ENCODE assay signal across 8 cellular contexts in genomic region chr7:2894118-2894940, GRCh38. TPM values are rescaled to one million over a fixed set of nuclear protein-coding genes. Genes with fewer than 3 reads are reported as not detected.
A peak's percentile ranks its signal among the peaks of the same experiment; 100 is the strongest.
DNase-seq lines count a peak whose midpoint lies in the region; ATAC-seq and TF ChIP-seq lines count a peak whose summit lies in the region.

No MANE protein-coding gene starts in this region.

- intact Hi-C loops in CD8-positive, alpha-beta T cell (cut with DNase I, micrococcal nuclease), result loop anchor here in 1 of 2 experiments (5.0 kb wide), 1 partner anchor 53 kb away; no protein-coding TSS in a partner anchor
- intact Hi-C loops in PC-9 (cut with micrococcal nuclease; ENCODE audit: unreplicated experiment), result loop anchor here (5.0 kb wide), 1 partner anchor 148 kb away; the partner anchor contains the start of gene CARD11

- H2AFZ ChIP-seq in PC-9, result no peak overlapping the region

- H3K27ac ChIP-seq in CD8-positive, alpha-beta T cell (ENCODE audit: low read depth, low read length), result no peak overlapping the region
- no peak overlapping the region for H3K27ac ChIP-seq in PC-9

- H3K4me3 Mint-ChIP-seq in CD8-positive, alpha-beta T cell, result peak overlapping the region; percentile 86

- POLR2A ChIA-PET in CD8-positive, alpha-beta T cell (lab: Charles Lee), result interaction anchor here (0.6 to 1.7 kb wide), 4 partner anchors 103 to 682 kb away, joined by 3 to 4 read pairs (median 3); no protein-coding TSS in a partner anchor
- POLR2A ChIA-PET in PC-9 (lab: Charles Lee; ENCODE audit: unreplicated experiment), result no interaction called here

- H3K9me2 ChIP-seq in PC-9 (ENCODE audit: insufficient read depth), result no peaks in the 10 kb centered on the region

- no peaks in the 10 kb centered on the region for H3K79me2 ChIP-seq in PC-9 (ENCODE audit: low read depth)

- no TSS peak for BruUV-seq in PC-9 (replicated peaks; lab: Mats Ljungman, UMichigan)

- H3K9me3 Mint-ChIP-seq in CD8-positive, alpha-beta T cell, result no peaks in the 10 kb centered on the region

- H3K36me3 ChIP-seq in CD8-positive, alpha-beta T cell (ENCODE audit: insufficient read depth, low read length), result no peaks in the 10 kb centered on the region
- no peaks in the 10 kb centered on the region for H3K36me3 ChIP-seq in PC-9 (ENCODE audit: low read depth)

- no peaks in the 10 kb centered on the region for H3F3A ChIP-seq in PC-9 (ENCODE audit: insufficient read depth, low read depth)

- peaks cover 13% of the 10 kb centered on the region for H3K4me1 ChIP-seq in CD8-positive, alpha-beta T cell (ENCODE audit: insufficient read depth, low read length)
- no peaks in the 10 kb centered on the region for H3K4me1 ChIP-seq in PC-9 (replicated peaks; ENCODE audit: insufficient read depth)

- peak in 6 of 7 experiments; percentile 16 to 77 (median 50) for DNase-seq in CD8-positive, alpha-beta T cell
- DNase-seq in activated T-cell treated with anti-CD3 and anti-CD28 coated beads for 4 hours (peak; percentile 19), HK-2 (ENCODE audit: unreplicated experiment) (no peak), hepatic stellate cell (ENCODE audit: low spot score) (no peak), PC-9 (no peak)
- DNase-seq in stimulated activated CD4-positive, alpha-beta T cell treated with anti-CD3 and anti-CD28 coated beads, Interleukin-2, amount 100 ng/mL, for 24 hours, result peak; percentile 49 to 73

- H4K20me1 ChIP-seq in PC-9 (ENCODE audit: insufficient read depth), result no peaks in the 10 kb centered on the region

- no peak for TF ChIP-seq CTCF in CD8-positive, alpha-beta T cell (IDR thresholded peaks at IDR 0.05)
- TF ChIP-seq CTCF in PC-9 (conservative IDR thresholded peaks at IDR 0.05), result no peak

- no peaks in the 10 kb centered on the region for H3K27me3 ChIP-seq in CD8-positive, alpha-beta T cell (ENCODE audit: insufficient read depth, low read length)
- no peaks in the 10 kb centered on the region for H3K27me3 ChIP-seq in PC-9 (ENCODE audit: insufficient read depth, low read depth)

- no peaks in the 10 kb centered on the region for H3K27me3 Mint-ChIP-seq in CD8-positive, alpha-beta T cell (ENCODE audit: low read depth)

- no peak overlapping the region for H3K4me2 ChIP-seq in PC-9

- no peaks in the 10 kb centered on the region for H3K9me3 ChIP-seq in CD8-positive, alpha-beta T cell (ENCODE audit: low read length)
- no peaks in the 10 kb centered on the region for H3K9me3 ChIP-seq in PC-9 (ENCODE audit: insufficient read depth, low read depth)

- peak; percentile 73 for ATAC-seq in CD8-positive, alpha-beta T cell
- ATAC-seq in GM19468 (IDR thresholded peaks at IDR 0.05; ENCODE audit: extremely low read depth, unreplicated experiment) (peak; percentile 20), HG03521 (IDR thresholded peaks at IDR 0.05; ENCODE audit: unreplicated experiment) (peak; percentile 61)

- peak overlapping the region; percentile 49 for H3K4me3 ChIP-seq in CD8-positive, alpha-beta T cell (ENCODE audit: low read depth, low read length)
- H3K4me3 ChIP-seq in PC-9, result no peak overlapping the region

- CTCF ChIA-PET in CD8-positive, alpha-beta T cell (lab: Charles Lee), result interaction anchor here (0.8 to 2.6 kb wide), 6 partner anchors 9 to 260 kb away, joined by 3 to 21 read pairs (median 5); no protein-coding TSS in a partner anchor
- CTCF ChIA-PET in PC-9 (lab: Charles Lee), result no interaction called here

- H3K27ac Mint-ChIP-seq in CD8-positive, alpha-beta T cell, result peak overlapping the region; percentile 87

- H3K36me3 Mint-ChIP-seq in CD8-positive, alpha-beta T cell, result no peaks in the 10 kb centered on the region

- peaks cover 24% of the 10 kb centered on the region for H3K4me1 Mint-ChIP-seq in CD8-positive, alpha-beta T cell (ENCODE audit: low read depth)

RNA-seq across cellular contexts. Expression of gene GNA12, which starts 50.2 kb away (rescaled TPM):
- 10 to 100 TPM; 17.0 to 17.7 TPM for total RNA-seq in CD8-positive, alpha-beta T cell
- 50.8 and 51.7 TPM in 2 replicates for total RNA-seq in PC-9 (2021)

Comparison
In these comparisons a context has a peak if more than half of its experiments do, and no peak if none do; other contexts are left out.
1. ATAC-seq: peak in every context shown above with its lines; median percentile 73 in CD8-positive, alpha-beta T cell; 61 in HG03521; 20 in GM19468.
2. DNase-seq: peak in CD8-positive, alpha-beta T cell (6 of 7), activated T-cell treated with anti-CD3 and anti-CD28 coated beads for 4 hours (single experiment) and stimulated activated CD4-positive, alpha-beta T cell treated with anti-CD3 and anti-CD28 coated beads, Interleukin-2, amount 100 ng/mL, for 24 hours (2 of 2); none in HK-2 (single experiment), hepatic stellate cell (single experiment) and PC-9 (0 of 2).